ENCODE assay signal across 13 cellular contexts in genomic region chr2:33484042-33484621, GRCh38. TPM values are rescaled to one million over a fixed set of nuclear protein-coding genes. Genes with fewer than 3 reads are reported as not detected.
DNase-seq lines count a peak whose midpoint lies in the region; ATAC-seq, FAIRE-seq and TF ChIP-seq lines count a peak whose summit lies in the region.
"Had no signal": no experiment of that assay in that cellular context is flagged by ENCODE, and none has a peak within 500 bp of the region (broad histone marks: within the 10 kb centered on the region; RNA-seq: fewer than 3 reads in every experiment).

No MANE protein-coding gene starts in this region.

- no peaks in the 10 kb centered on the region for H3K9me3 ChIP-seq in small intestine (ENCODE audit: control insufficient read depth, low read depth)

- 41 to 62% (median 47%) methylated on average over 2 of the region's 2 CpGs for WGBS in small intestine, 3 donors

- DNase-seq in AG08396 (ENCODE audit: low spot score) (peak; percentile 8), dorsolateral prefrontal cortex (no peak), midbrain (lab: John Stamatoyannopoulos, UW) (no peak), small intestine (no peak), cortex of kidney (lab: John Stamatoyannopoulos, UW) (no peak), superior temporal gyrus (ENCODE audit: extremely low spot score) (no peak)
- DNase-seq: activated gamma-delta T cell treated with Interleukin-2 at 50 U/mL for 16 hours; CD4-positive, alpha-beta memory T cell; erythroblast; stimulated activated CD4-positive, alpha-beta T cell treated with anti-CD3 and anti-CD28 coated beads, Interleukin-4, amount 100 ng/mL, for 1 hour had no signal

- intact Hi-C loops in dorsolateral prefrontal cortex (cut with DNase I), result no loop called here

- TF ChIP-seq POLR2A in GM18951 (IDR thresholded peaks at IDR 0.05; ENCODE audit: extremely low read depth, insufficient read depth, insufficient read length), result peak; percentile 13

- H3K4me3 ChIP-seq in dorsolateral prefrontal cortex, result no peak overlapping the region
- no peak overlapping the region for H3K4me3 ChIP-seq in small intestine (ENCODE audit: low read depth in 1 of 2, low read length in 2 of 2)

- peak; percentile 27 for ATAC-seq in HG03442 (IDR thresholded peaks at IDR 0.05; ENCODE audit: unreplicated experiment)

- no peaks in the 10 kb centered on the region for H3K27me3 ChIP-seq in dorsolateral prefrontal cortex
- no peaks in the 10 kb centered on the region for H3K27me3 ChIP-seq in small intestine (ENCODE audit: control insufficient read depth in 2 of 2, insufficient read depth in 2 of 2, low read length in 2 of 2)

- in situ Hi-C loops in GM18951 (cut with MboI; ENCODE audit: low sequenced_read_pairs, unreplicated experiment), result no loop called here

- H3K27ac ChIP-seq in dorsolateral prefrontal cortex (peak overlapping the region in 40 of 59 donors; percentile 1 to 99 (median 48)), small intestine (ENCODE audit: low read depth in 1 of 2, low read length in 1 of 2) (peak overlapping the region in 1 of 2 donors; percentile 38)

- FAIRE-seq in small intestine (lab: Jason Lieb, UNC), result no peak

- no peaks in the 10 kb centered on the region for H3K4me1 ChIP-seq in small intestine (ENCODE audit: control insufficient read depth in 2 of 2, insufficient read depth in 1 of 2, low read depth in 1 of 2, low read length in 1 of 2)

- no peak for TF ChIP-seq CTCF in dorsolateral prefrontal cortex (IDR thresholded peaks at IDR 0.05 in 54 of 56, conservative IDR thresholded peaks at IDR 0.05 in 2 of 56; ENCODE audit: low read depth in 1 of 56, partially characterized antibody in 56 of 56)

- H3K36me3 ChIP-seq in small intestine (ENCODE audit: control insufficient read depth in 2 of 2, insufficient read depth in 2 of 2, low read length in 2 of 2), result no peaks in the 10 kb centered on the region

RNA-seq across cellular contexts. Expression of gene RASGRP3, which starts 7.7 kb away (rescaled TPM):
- total RNA-seq in dorsolateral prefrontal cortex, result 100 to 1,000 TPM in 1 of 120 experiments, 10 to 100 TPM in 106, 1 to 10 TPM in 13; 4.2 to 101 (median 24.4) TPM
- polyA plus RNA-seq in small intestine, result 1 to 10 TPM; 1.6 to 3.9 (median 3.8) TPM
- total RNA-seq: NCI-H460 had no signal
